In genomic region chr12:10365716-10366433, GRCh38 we compare ENCODE assay signal across 8 cellular contexts. TPM values are rescaled to one million over a fixed set of nuclear protein-coding genes. Genes with fewer than 3 reads are reported as not detected.
A peak's percentile ranks its signal among the peaks of the same experiment; 100 is the strongest.
DNase-seq lines count a peak whose midpoint lies in the region; ATAC-seq, FAIRE-seq and TF ChIP-seq lines count a peak whose summit lies in the region.

No MANE protein-coding gene starts in this region.

- peak overlapping the region; percentile 83 for H2AFZ ChIP-seq in keratinocyte (ENCODE audit: control insufficient read depth, low read length)

- H3K4me3 ChIP-seq in keratinocyte (ENCODE audit: control insufficient read depth in 2 of 3, extremely low read depth in 1 of 3, insufficient read depth in 2 of 3, low read depth in 1 of 3, low read length in 3 of 3) (peak overlapping the region; percentile 67 to 81 (median 80)), testis (peak overlapping the region; percentile 70 to 71)

- H3K9me1 ChIP-seq in keratinocyte (ENCODE audit: control insufficient read depth, extremely low read depth, insufficient read depth, low read length), result no peaks in the 10 kb centered on the region

- no peak for TF ChIP-seq POLR2A in testis (IDR thresholded peaks at IDR 0.05)

- intact Hi-C loops in testis (cut with DNase I; ENCODE audit: low total_unique reads), result no loop called here

- H3K4me2 ChIP-seq in keratinocyte (ENCODE audit: control insufficient read depth, extremely low read depth, insufficient read depth, low read depth, low read length), result peak overlapping the region; percentile 90

- 15 to 22% methylated on average over 5 of the region's 5 CpGs for WGBS in testis, 2 donors

- CTCF ChIA-PET in HEK293T (lab: Yijun Ruan, JAX), result interaction anchor here (0.6 to 2.4 kb wide), 13 partner anchors 15 to 819 kb away, joined by 3 to 12 read pairs (median 3); no protein-coding TSS in a partner anchor

- H3K27ac ChIP-seq in keratinocyte (ENCODE audit: control insufficient read depth, insufficient read depth, low read length) (peak overlapping the region; percentile 91), testis (peak overlapping the region; percentile 93 to 99)

- no peaks in the 10 kb centered on the region for H4K20me1 ChIP-seq in keratinocyte (ENCODE audit: control insufficient read depth, extremely low read depth, insufficient read depth, low read length)

- ATAC-seq in HG03432 (IDR thresholded peaks at IDR 0.05; ENCODE audit: unreplicated experiment) (no peak), HG02588 (IDR thresholded peaks at IDR 0.05; ENCODE audit: unreplicated experiment) (no peak), GM19035 (IDR thresholded peaks at IDR 0.05; ENCODE audit: unreplicated experiment) (no peak), GM21825 (IDR thresholded peaks at IDR 0.05; ENCODE audit: unreplicated experiment) (no peak)

- DNase-seq in HEK293T (ENCODE audit: extremely low spot score) (peak; percentile 30), SK-MEL-5 (ENCODE audit: low read depth, low spot score) (peak; percentile 69), keratinocyte (ENCODE audit: low read depth, low spot score) (no peak), testis (no peak)

- FAIRE-seq in keratinocyte (lab: Jason Lieb, UNC), result peak; percentile 55

- TF ChIP-seq CTCF in keratinocyte (optimal IDR thresholded peaks at IDR 0.05 in 1 of 3, IDR thresholded peaks at IDR 0.05 in 1 of 3, conservative IDR thresholded peaks at IDR 0.05 in 1 of 3; ENCODE audit: extremely low read depth in 1 of 3, insufficient read depth in 2 of 3, low read length in 3 of 3) (peak; percentile 9 to 49 (median 37)), testis (IDR thresholded peaks at IDR 0.05) (peak in 1 of 3 experiments; percentile 11)

- in situ Hi-C loops in SK-MEL-5 (cut with HindIII; ENCODE audit: low pct_unique_long_range_greater_than_20kb, low sequenced_read_pairs), result no loop called here

- peaks cover 3% of the 10 kb centered on the region for H3K9me3 ChIP-seq in keratinocyte (ENCODE audit: control insufficient read depth, low read depth, low read length)
- no peaks in the 10 kb centered on the region for H3K9me3 ChIP-seq in testis

- H3K79me2 ChIP-seq in keratinocyte (ENCODE audit: control insufficient read depth, insufficient read depth, low read length), result peaks cover 28% of the 10 kb centered on the region

- peaks cover 47% of the 10 kb centered on the region for H3K4me1 ChIP-seq in keratinocyte (ENCODE audit: control insufficient read depth, extremely low read depth, insufficient read depth, low read length)
- peaks cover 23% of the 10 kb centered on the region for H3K4me1 ChIP-seq in testis

- POLR2A ChIA-PET in HEK293T (lab: Yijun Ruan, JAX), result interaction anchor here (1.3 to 2.8 kb wide), 6 partner anchors 20 to 352 kb away, joined by 3 to 15 read pairs (median 8); partner anchors contain the start of gene GABARAPL1

- H3K36me3 ChIP-seq in keratinocyte (ENCODE audit: control insufficient read depth in 2 of 2, extremely low read depth in 1 of 2, insufficient read depth in 2 of 2, low read length in 2 of 2) (peaks cover 1 to 2% of the 10 kb centered on the region in 2 experiments), testis (ENCODE audit: low read depth, missing control alignments) (no peaks in the 10 kb centered on the region)

- dilution Hi-C loops in keratinocyte (cut with MboI; ENCODE audit: extremely low pct_ligation_motif_present, low sequenced_read_pairs), result no loop called here

- H3K9ac ChIP-seq in keratinocyte (ENCODE audit: control insufficient read depth, extremely low read depth, insufficient read depth, low read length), result peak overlapping the region; percentile 86

- H3K27me3 ChIP-seq in keratinocyte (ENCODE audit: control insufficient read depth, extremely low read depth, insufficient read depth, low read length) (no peaks in the 10 kb centered on the region), testis (no peaks in the 10 kb centered on the region)

TF ChIP-seq in HEK293T, 16 proteins besides CTCF, POLR2A, EP300 and RAD21:
- no peak for TF ChIP-seq FOXM1 (IDR thresholded peaks at IDR 0.05; ENCODE audit: borderline replicate concordance)
- no peak for TF ChIP-seq BHLHE40 (IDR thresholded peaks at IDR 0.05; ENCODE audit: borderline replicate concordance)
- no peak for TF ChIP-seq L3MBTL2 (conservative IDR thresholded peaks at IDR 0.05)
- no peak for TF ChIP-seq LEF1 (IDR thresholded peaks at IDR 0.05; ENCODE audit: borderline replicate concordance)
- no peak for TF ChIP-seq PKNOX1 (IDR thresholded peaks at IDR 0.05)

RNA-seq across cellular contexts. Expression of gene KLRK1, which starts 24.0 kb away (rescaled TPM):
- 0.50 and 1.2 TPM in 2 replicates for total RNA-seq in SK-MEL-5 (2014; rRNA removed; shearing (Covaris generic))
- polyA plus RNA-seq in SK-MEL-5 (2015; cell fraction: cytosol; rRNA removed), result 0.09 and 0.17 TPM in 2 replicates
- 2.6 and 6.7 TPM in 2 replicates for polyA plus RNA-seq in SK-MEL-5 (2015; cell fraction: nucleus; rRNA removed)
- polyA plus RNA-seq in keratinocyte (not detected in 3 replicates), testis (ENCODE audit: insufficient read depth, low read depth, low replicate concordance) (5.4 TPM)
- not detected for polyA plus RNA-seq in keratinocyte (2011; ENCODE audit: low read depth)
- polyA plus RNA-seq in keratinocyte (2011; cell fraction: cytosol; rRNA removed), result not detected in 2 replicates
- not detected in 2 replicates for polyA plus RNA-seq in keratinocyte (2011; cell fraction: nucleus; rRNA removed)
- 0.14 and 0.20 TPM in 2 replicates for polyA plus RNA-seq in keratinocyte (2012; ENCODE audit: low replicate concordance)
- not detected in 3 replicates for polyA minus RNA-seq in keratinocyte
- not detected for polyA minus RNA-seq in keratinocyte (2011; cell fraction: cytosol; rRNA and poly(A)+ RNA removed)
- not detected in 2 replicates for polyA minus RNA-seq in keratinocyte (2011; cell fraction: nucleus; rRNA and poly(A)+ RNA removed)
- 1 to 10 TPM; 1.3 to 2.8 TPM for total RNA-seq in testis

RNA-seq across cellular contexts. Expression of gene KLRC4, which starts 43.7 kb away (rescaled TPM):
- 0.16 TPM in 1 of 2 replicates, not detected in the other for total RNA-seq in SK-MEL-5 (2014; rRNA removed; shearing (Covaris generic))
- not detected in 2 replicates for polyA plus RNA-seq in SK-MEL-5 (2015; cell fraction: cytosol; rRNA removed)
- polyA plus RNA-seq in SK-MEL-5 (2015; cell fraction: nucleus; rRNA removed), result 1.2 and 2.2 TPM in 2 replicates
- polyA plus RNA-seq in keratinocyte (not detected in 3 replicates), testis (ENCODE audit: insufficient read depth, low read depth, low replicate concordance) (not detected)
- not detected for polyA plus RNA-seq in keratinocyte (2011; ENCODE audit: low read depth)
- not detected in 2 replicates for polyA plus RNA-seq in keratinocyte (2011; cell fraction: cytosol; rRNA removed)
- polyA plus RNA-seq in keratinocyte (2011; cell fraction: nucleus; rRNA removed), result not detected in 2 replicates
- polyA plus RNA-seq in keratinocyte (2012; ENCODE audit: low replicate concordance), result not detected in 2 replicates
- polyA minus RNA-seq in keratinocyte, result not detected in 3 replicates
- not detected for polyA minus RNA-seq in keratinocyte (2011; cell fraction: cytosol; rRNA and poly(A)+ RNA removed)
- not detected in 2 replicates for polyA minus RNA-seq in keratinocyte (2011; cell fraction: nucleus; rRNA and poly(A)+ RNA removed)
- total RNA-seq in testis, result not detected

RNA-seq across cellular contexts. Expression of gene KLRC3, which starts 54.5 kb away (rescaled TPM):
- total RNA-seq in SK-MEL-5 (2014; rRNA removed; shearing (Covaris generic)), result 0.66 and 1.7 TPM in 2 replicates
- polyA plus RNA-seq in SK-MEL-5 (2015; cell fraction: cytosol; rRNA removed), result 0.44 and 0.58 TPM in 2 replicates
- polyA plus RNA-seq in SK-MEL-5 (2015; cell fraction: nucleus; rRNA removed), result 4.3 and 4.5 TPM in 2 replicates
- not detected in 3 replicates for polyA plus RNA-seq in keratinocyte
- polyA plus RNA-seq in keratinocyte (2011; ENCODE audit: low read depth), result not detected
- not detected in 2 replicates for polyA plus RNA-seq in keratinocyte (2011; cell fraction: cytosol; rRNA removed)
- polyA plus RNA-seq in keratinocyte (2011; cell fraction: nucleus; rRNA removed), result not detected in 2 replicates
- polyA plus RNA-seq in keratinocyte (2012; ENCODE audit: low replicate concordance), result not detected in 2 replicates
- not detected in 3 replicates for polyA minus RNA-seq in keratinocyte
- polyA minus RNA-seq in keratinocyte (2011; cell fraction: cytosol; rRNA and poly(A)+ RNA removed), result not detected
- not detected in 2 replicates for polyA minus RNA-seq in keratinocyte (2011; cell fraction: nucleus; rRNA and poly(A)+ RNA removed)
- 1 to 10 TPM in 1 of 2 donors, not detected in 1; 1.3 TPM for total RNA-seq in testis
- polyA plus RNA-seq in testis (ENCODE audit: insufficient read depth, low read depth, low replicate concordance), result not detected

RNA-seq across cellular contexts. Expression of gene KLRD1, which starts 58.2 kb away (rescaled TPM):
- total RNA-seq in SK-MEL-5 (2014; rRNA removed; shearing (Covaris generic)), result not detected in 2 replicates
- polyA plus RNA-seq in SK-MEL-5 (2015; cell fraction: cytosol; rRNA removed), result not detected in 2 replicates
- not detected in 2 replicates for polyA plus RNA-seq in SK-MEL-5 (2015; cell fraction: nucleus; rRNA removed)
- polyA plus RNA-seq in keratinocyte (under 0.01 TPM in 2 of 3 replicates, not detected in the other), testis (ENCODE audit: insufficient read depth, low read depth, low replicate concordance) (1.6 TPM)
- 0.25 TPM for polyA plus RNA-seq in keratinocyte (2011; ENCODE audit: low read depth)
- polyA plus RNA-seq in keratinocyte (2011; cell fraction: cytosol; rRNA removed), result not detected in 2 replicates
- polyA plus RNA-seq in keratinocyte (2011; cell fraction: nucleus; rRNA removed), result 0.04 and 0.11 TPM in 2 replicates
- 0.10 TPM in 1 of 2 replicates, not detected in the other for polyA plus RNA-seq in keratinocyte (2012; ENCODE audit: low replicate concordance)
- polyA minus RNA-seq in keratinocyte, result 0.16 TPM in 1 of 3 replicates, not detected in the others
- not detected for polyA minus RNA-seq in keratinocyte (2011; cell fraction: cytosol; rRNA and poly(A)+ RNA removed)
- polyA minus RNA-seq in keratinocyte (2011; cell fraction: nucleus; rRNA and poly(A)+ RNA removed), result under 0.01 and 0.23 TPM in 2 replicates
- total RNA-seq in testis, result under 1 TPM; 0.71 to 0.87 TPM

Comparison
In these comparisons a context has a peak if more than half of its experiments do, and no peak if none do; other contexts are left out.
1. DNase-seq: peak in HEK293T (single experiment) and SK-MEL-5 (single experiment); none in keratinocyte (single experiment) and testis (single experiment).